Comparison of ENCODE assay signal across 29 cellular contexts in genomic region chr3:72719137-72719536, GRCh38.
"Had no signal": no experiment of that assay in that cellular context is flagged by ENCODE, and none has a peak within 500 bp of the region (broad histone marks: within the 10 kb centered on the region; RNA-seq: fewer than 3 reads in every experiment).

No MANE protein-coding gene starts in this region.

- H2AFZ ChIP-seq: neural progenitor cell, parathyroid adenoma had no signal

- H3K9ac ChIP-seq: neural progenitor cell, parathyroid adenoma had no signal

- H3K9me3 ChIP-seq: ovary, psoas muscle, right lobe of liver, thyroid gland, vagina had no signal

- H3K4me3 Mint-ChIP-seq: natural killer cell treated with Interleukin-12 subunit alpha and Interleukin-12 subunit beta and Interleukin-15 and Interleukin-18, amount 100 ng/mL, for 72 hours; nephron progenitor cell; neural progenitor cell; stimulated activated effector memory CD8-positive, alpha-beta T cell treated with anti-CD3 and anti-CD28 coated beads, Interleukin-12 subunit alpha, Interleukin-12 subunit beta, amount 100 ng/mL, for 72 hours; stimulated activated naive B cell treated with anti-CD40 and anti-IgM and Interleukin-4, amounts not matched to agents 10 μg/mL and 1 μg/mL and 100 μg/mL, for 72 hours; stimulated activated naive CD8-positive, alpha-beta T cell treated with anti-CD3 and anti-CD28 coated beads, Interleukin-15, Interleukin-2, amounts not matched to agents 100 ng/mL and 50 ng/mL, for 24 hours had no signal

- H3K79me2 ChIP-seq: parathyroid adenoma had no signal

- H3K4me2 ChIP-seq: neural progenitor cell had no signal

- H3K27me3 Mint-ChIP-seq: natural killer cell treated with Interleukin-12 subunit alpha and Interleukin-12 subunit beta and Interleukin-15 and Interleukin-18, amount 100 ng/mL, for 72 hours; progenitor cell of endocrine pancreas had no signal

- H3K36me3 ChIP-seq: neural progenitor cell, ovary, right lobe of liver, sigmoid colon, stomach, thoracic aorta, thyroid gland, tibial nerve, upper lobe of left lung, vagina had no signal

- H3K27me3 ChIP-seq: neural progenitor cell, ovary, right lobe of liver, sigmoid colon, stomach, thyroid gland, tibial nerve, upper lobe of left lung, vagina had no signal

- H3K4me3 ChIP-seq: neural progenitor cell, ovary, psoas muscle, right lobe of liver, sigmoid colon, stomach, thoracic aorta, thyroid gland, tibial nerve, upper lobe of left lung, vagina had no signal

- H3K27ac Mint-ChIP-seq: natural killer cell treated with Interleukin-12 subunit alpha and Interleukin-12 subunit beta and Interleukin-15 and Interleukin-18, amount 100 ng/mL, for 72 hours; nephron progenitor cell; neural progenitor cell; progenitor cell of endocrine pancreas; stimulated activated effector memory CD8-positive, alpha-beta T cell treated with anti-CD3 and anti-CD28 coated beads, Interleukin-12 subunit alpha, Interleukin-12 subunit beta, amount 100 ng/mL, for 72 hours; stimulated activated naive B cell treated with anti-CD40 and anti-IgM and Interleukin-4, amounts not matched to agents 10 μg/mL and 1 μg/mL and 100 μg/mL, for 72 hours; stimulated activated naive CD8-positive, alpha-beta T cell treated with anti-CD3 and anti-CD28 coated beads, Interleukin-15, Interleukin-2, amounts not matched to agents 100 ng/mL and 50 ng/mL, for 24 hours had no signal

- DNase-seq: nephron progenitor cell; occipital lobe; ovary; posterior cingulate gyrus; psoas muscle; right cardiac atrium; right lobe of liver; sigmoid colon; small intestine; stimulated activated CD4-positive, alpha-beta T cell treated with anti-CD3 and anti-CD28 coated beads, Interleukin-15, amount 100 ng/mL, for 24 hours; stimulated activated CD4-positive, alpha-beta T cell treated with anti-CD3 and anti-CD28 coated beads, Interleukin-2, amount 100 ng/mL, for 24 hours; stimulated activated CD4-positive, alpha-beta T cell treated with anti-CD3 and anti-CD28 coated beads, Interleukin-2, amount 100 ng/mL, for 48 hours; stimulated activated CD4-positive, alpha-beta T cell treated with anti-CD3 and anti-CD28 coated beads, Interleukin-4, amount 100 ng/mL, for 24 hours; stimulated activated naive B cell treated with anti-CD40 and anti-IgM and Interleukin-4, amounts not matched to agents 10 μg/mL and 1 μg/mL and 100 μg/mL, for 72 hours; stimulated activated naive CD4-positive, alpha-beta T cell treated with Interleukin-2 at 50 U/mL for 16 hours; stomach; thyroid gland; trophoblast cell; upper lobe of left lung had no signal

- H3K9me3 Mint-ChIP-seq: natural killer cell treated with Interleukin-12 subunit alpha and Interleukin-12 subunit beta and Interleukin-15 and Interleukin-18, amount 100 ng/mL, for 72 hours had no signal

- H3K27ac ChIP-seq: neural progenitor cell, ovary, parathyroid adenoma, psoas muscle, right lobe of liver, sigmoid colon, stomach, thoracic aorta, thyroid gland, tibial nerve, upper lobe of left lung, vagina had no signal

- FAIRE-seq: small intestine, urothelium cell line had no signal

- ATAC-seq: natural killer cell treated with Interleukin-12 subunit alpha and Interleukin-12 subunit beta and Interleukin-15 and Interleukin-18, amount 100 ng/mL, for 72 hours; psoas muscle; right cardiac atrium; right lobe of liver; stimulated activated effector memory CD8-positive, alpha-beta T cell treated with anti-CD3 and anti-CD28 coated beads, Interleukin-12 subunit alpha, Interleukin-12 subunit beta, amount 100 ng/mL, for 72 hours; stimulated activated naive B cell treated with anti-CD40 and anti-IgM and Interleukin-4, amounts not matched to agents 10 μg/mL and 1 μg/mL and 100 μg/mL, for 72 hours had no signal

- H3K36me3 Mint-ChIP-seq: natural killer cell treated with Interleukin-12 subunit alpha and Interleukin-12 subunit beta and Interleukin-15 and Interleukin-18, amount 100 ng/mL, for 72 hours; neural progenitor cell; stimulated activated effector memory CD8-positive, alpha-beta T cell treated with anti-CD3 and anti-CD28 coated beads, Interleukin-12 subunit alpha, Interleukin-12 subunit beta, amount 100 ng/mL, for 72 hours had no signal

- H3K4me1 ChIP-seq: parathyroid adenoma, psoas muscle, right lobe of liver, sigmoid colon, thyroid gland, upper lobe of left lung had no signal
